Comparison of ENCODE assay signal across 16 cellular contexts in genomic region chr6:137664183-137664582, GRCh38.
DNase-seq lines count a peak whose midpoint lies in the region; ATAC-seq lines count a peak whose summit lies in the region.
"Had no signal": no experiment of that assay in that cellular context is flagged by ENCODE, and none has a peak within 500 bp of the region (broad histone marks: within the 10 kb centered on the region; RNA-seq: fewer than 3 reads in every experiment).

No MANE protein-coding gene starts in this region.

- H3K9me3 Mint-ChIP-seq in activated T-cell treated with anti-CD3 and anti-CD28 coated beads, Interleukin-2, amount 50 U/mL, for 72 hours: no peaks in the 10 kb centered on the region
- no peaks in the 10 kb centered on the region for H3K9me3 Mint-ChIP-seq in activated T-helper 17 cell treated with anti-CD3 and anti-CD28 coated beads, Interleukin-2, amount 50 U/mL, for 72 hours
- H3K9me3 Mint-ChIP-seq: CD4-positive, alpha-beta memory T cell; GM23338; H9 had no signal

- H3K4me3 Mint-ChIP-seq in activated T-cell treated with anti-CD3 and anti-CD28 coated beads, Interleukin-2, amount 50 U/mL, for 72 hours: no peak overlapping the region
- H3K4me3 Mint-ChIP-seq in activated T-helper 17 cell treated with anti-CD3 and anti-CD28 coated beads, Interleukin-2, amount 50 U/mL, for 72 hours: peak overlapping the region; percentile 14
- H3K4me3 Mint-ChIP-seq: CD4-positive, alpha-beta memory T cell; GM23338; H9 had no signal

- peaks cover 17% of the 10 kb centered on the region for H3K4me1 Mint-ChIP-seq in activated T-cell treated with anti-CD3 and anti-CD28 coated beads, Interleukin-2, amount 50 U/mL, for 72 hours (ENCODE audit: low read depth)
- H3K4me1 Mint-ChIP-seq in activated T-helper 17 cell treated with anti-CD3 and anti-CD28 coated beads, Interleukin-2, amount 50 U/mL, for 72 hours: peaks cover 8% of the 10 kb centered on the region
- H3K4me1 Mint-ChIP-seq: GM23338, H9 had no signal

- ATAC-seq in activated T-cell treated with anti-CD3 and anti-CD28 coated beads, Interleukin-2, amount 50 U/mL, for 72 hours (replicated peaks in 1 of 2): peak in 1 of 2 donors; percentile 27
- no peak for ATAC-seq in activated T-helper 17 cell treated with anti-CD3 and anti-CD28 coated beads, Interleukin-2, amount 50 U/mL, for 72 hours (replicated peaks)
- ATAC-seq in sciatic nerve: peak; percentile 76
- ATAC-seq: GM12878, GM23338, HCT116 had no signal

- DNase-seq in activated T-cell treated with anti-CD3 and anti-CD28 coated beads, Interleukin-2, amount 50 U/mL, for 72 hours: no peak
- DNase-seq in activated T-cell treated with anti-CD3 and anti-CD28 coated beads, Interleukin-2, amount 50 U/mL, for 48 hours: no peak
- DNase-seq in sciatic nerve (ENCODE audit: low spot score) (no peak), NCI-H526 treated with DMSO at 0.1 percent for 48 hours (lab: John Stamatoyannopoulos, UW) (no peak)
- no peak for DNase-seq in activated CD4-positive, CD25-positive, alpha-beta regulatory T cell (lab: John Stamatoyannopoulos, UW)
- DNase-seq: C1 segment of cervical spinal cord; Calu3; CD4-positive, alpha-beta memory T cell; COR-L47; EL; GDM1; H9 had no signal

- H3K27me3 Mint-ChIP-seq in activated T-cell treated with anti-CD3 and anti-CD28 coated beads, Interleukin-2, amount 50 U/mL, for 72 hours (ENCODE audit: low read depth): peaks cover 2% of the 10 kb centered on the region
- no peaks in the 10 kb centered on the region for H3K27me3 Mint-ChIP-seq in activated T-helper 17 cell treated with anti-CD3 and anti-CD28 coated beads, Interleukin-2, amount 50 U/mL, for 72 hours
- H3K27me3 Mint-ChIP-seq: CD4-positive, alpha-beta memory T cell had no signal

- peak overlapping the region; percentile 34 for H3K27ac Mint-ChIP-seq in activated T-cell treated with anti-CD3 and anti-CD28 coated beads, Interleukin-2, amount 50 U/mL, for 72 hours
- H3K27ac Mint-ChIP-seq in activated T-helper 17 cell treated with anti-CD3 and anti-CD28 coated beads, Interleukin-2, amount 50 U/mL, for 72 hours: no peak overlapping the region
- H3K27ac Mint-ChIP-seq: CD4-positive, alpha-beta memory T cell; GM23338; H9 had no signal

- no peaks in the 10 kb centered on the region for H3K36me3 Mint-ChIP-seq in activated T-cell treated with anti-CD3 and anti-CD28 coated beads, Interleukin-2, amount 50 U/mL, for 72 hours (ENCODE audit: insufficient read depth in 2 of 2)
- no peaks in the 10 kb centered on the region for H3K36me3 Mint-ChIP-seq in activated T-helper 17 cell treated with anti-CD3 and anti-CD28 coated beads, Interleukin-2, amount 50 U/mL, for 72 hours (ENCODE audit: low read depth)
- H3K36me3 Mint-ChIP-seq: CD4-positive, alpha-beta memory T cell had no signal

- intact Hi-C loops in sciatic nerve (cut with DNase I): no loop called here
